Comparison of ENCODE assay signal across 1 cellular context in the genomic region with DNA sequence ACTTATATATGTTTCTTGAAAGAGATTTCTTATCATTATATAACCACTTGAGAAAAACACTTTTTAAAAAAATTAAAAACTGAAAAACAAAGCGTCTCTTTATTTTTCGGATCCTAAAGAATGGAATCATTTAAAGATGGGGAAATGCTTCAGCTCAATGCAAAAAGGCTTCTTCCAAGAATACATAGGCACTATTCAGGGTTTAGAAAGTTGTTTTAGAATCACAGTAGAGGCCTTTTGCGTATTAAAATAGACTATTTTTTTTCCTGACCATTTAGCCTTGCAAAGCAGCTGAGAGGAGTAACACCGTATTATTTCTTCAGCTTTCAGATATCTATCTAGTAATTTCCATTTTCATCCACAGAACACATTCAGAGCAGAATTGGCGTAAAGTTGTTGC.
TF ChIP-seq lines count a peak whose summit lies in the region.

No MANE protein-coding gene starts in this region.

TF ChIP-seq in SK-N-SH treated with all-trans-retinoic acid at 6 μM for 48 hours, 23 proteins besides CTCF, POLR2A, EP300 and RAD21 (continued from another document):
- TF ChIP-seq, protein P1, sequence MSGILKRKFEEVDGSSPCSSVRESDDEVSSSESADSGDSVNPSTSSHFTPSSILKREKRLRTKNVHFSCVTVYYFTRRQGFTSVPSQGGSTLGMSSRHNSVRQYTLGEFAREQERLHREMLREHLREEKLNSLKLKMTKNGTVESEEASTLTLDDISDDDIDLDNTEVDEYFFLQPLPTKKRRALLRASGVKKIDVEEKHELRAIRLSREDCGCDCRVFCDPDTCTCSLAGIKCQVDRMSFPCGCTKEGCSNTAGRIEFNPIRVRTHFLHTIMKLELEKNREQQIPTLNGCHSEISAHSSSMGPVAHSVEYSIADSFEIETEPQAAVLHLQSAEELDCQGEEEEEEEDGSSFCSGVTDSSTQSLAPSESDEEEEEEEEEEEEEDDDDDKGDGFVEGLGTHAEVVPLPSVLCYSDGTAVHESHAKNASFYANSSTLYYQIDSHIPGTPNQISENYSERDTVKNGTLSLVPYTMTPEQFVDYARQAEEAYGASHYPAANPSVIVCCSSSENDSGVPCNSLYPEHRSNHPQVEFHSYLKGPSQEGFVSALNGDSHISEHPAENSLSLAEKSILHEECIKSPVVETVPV (CRISPR knock-in tag; IDR thresholded peaks at IDR 0.05): no peak
- TF ChIP-seq ZFP30 (CRISPR knock-in tag; IDR thresholded peaks at IDR 0.05): no peak
- TF ChIP-seq ZFP3 (CRISPR knock-in tag; IDR thresholded peaks at IDR 0.05): no peak
